8 cellular contexts compared by ENCODE assay signal in genomic region chr5:54243483-54244080, GRCh38.
DNase-seq lines count a peak whose midpoint lies in the region; ATAC-seq, FAIRE-seq and TF ChIP-seq lines count a peak whose summit lies in the region.

No MANE protein-coding gene starts in this region.

- H3K79me2 ChIP-seq in PC-9 (ENCODE audit: low read depth) = no peaks in the 10 kb centered on the region

- H4K20me1 ChIP-seq in PC-9 (ENCODE audit: insufficient read depth) = no peaks in the 10 kb centered on the region

- no peak overlapping the region for H3K4me2 ChIP-seq in A549
- H3K4me2 ChIP-seq in PC-9 = no peak overlapping the region

- in situ Hi-C loops in G401 (cut with HindIII; ENCODE audit: low sequenced_read_pairs) = no loop called here

- BruUV-seq in PC-9 (replicated peaks; lab: Mats Ljungman, UMichigan) = no TSS peak

- H3K27ac ChIP-seq in A549 (no peak overlapping the region), PC-9 (no peak overlapping the region)

- no peak for TF ChIP-seq EP300 in A549 (IDR thresholded peaks at IDR 0.05)

- no peak overlapping the region for H3K4me3 Mint-ChIP-seq in mesothelial cell of epicardium

- H3K27me3 ChIP-seq in PC-9 (ENCODE audit: insufficient read depth, low read depth) = no peaks in the 10 kb centered on the region

- no peak overlapping the region for H3K27ac Mint-ChIP-seq in mesothelial cell of epicardium

- DNase-seq in A549 (ENCODE audit: low read depth in 1 of 2, low spot score in 1 of 2) (peak; percentile 12 to 52), G401 (ENCODE audit: low spot score) (peak; percentile 26), PC-9 (peak in 1 of 2 experiments; percentile 1), mesothelial cell of epicardium (ENCODE audit: low spot score in 2 of 2, unreplicated experiment in 2 of 2) (no peak), GOT3 (lab: John Stamatoyannopoulos, UW) (no peak)
- DNase-seq in central memory CD4-positive, alpha-beta T cell = peak; percentile 14

- TF ChIP-seq CTCF in A549 (IDR thresholded peaks at IDR 0.05) = peak; percentile 84
- TF ChIP-seq CTCF in PC-9 (conservative IDR thresholded peaks at IDR 0.05) = peak; percentile 82
- TF ChIP-seq CTCF in mesothelial cell of epicardium (IDR thresholded peaks at IDR 0.05; ENCODE audit: unreplicated experiment) = peak; percentile 83

- WGBS in A549 (ENCODE audit: missing lambda C conversion rate) = 31% methylated on average over 4 of the region's 4 CpGs

- peak; percentile 7 for FAIRE-seq in A549 (lab: Jason Lieb, UNC)

- CTCF ChIA-PET in A549 (lab: Yijun Ruan, JAX) (interaction anchor here (0.6 to 5.6 kb wide), 57 partner anchors 9 to 1107 kb away, joined by 3 to 77 read pairs (median 4); partner anchors contain the start of genes ARL15, GPX8 and SNX18), PC-9 (lab: Charles Lee) (interaction anchor here (0.6 to 1.4 kb wide), 5 partner anchors 22 to 1289 kb away, joined by 3 to 7 read pairs (median 4); partner anchors contain the start of gene GPX8)

- no peak overlapping the region for H3K4me3 ChIP-seq in A549
- H3K4me3 ChIP-seq in PC-9 = no peak overlapping the region

- no peaks in the 10 kb centered on the region for H3F3A ChIP-seq in PC-9 (ENCODE audit: insufficient read depth, low read depth)

- H3K9me2 ChIP-seq in PC-9 (ENCODE audit: insufficient read depth) = no peaks in the 10 kb centered on the region

- no peaks in the 10 kb centered on the region for H3K36me3 Mint-ChIP-seq in mesothelial cell of epicardium

- intact Hi-C loops in PC-9 (cut with micrococcal nuclease; ENCODE audit: unreplicated experiment) = loop anchor here (5.0 to 10.0 kb wide), 3 partner anchors 241 to 904 kb away; no protein-coding TSS in a partner anchor

- no peak overlapping the region for H2AFZ ChIP-seq in PC-9

- no peaks in the 10 kb centered on the region for H3K27me3 Mint-ChIP-seq in mesothelial cell of epicardium (ENCODE audit: low read depth)

- ATAC-seq in A549 (peak; percentile 50 to 65; a peak in 3 of 6 replicates), HG02938 (IDR thresholded peaks at IDR 0.05; ENCODE audit: unreplicated experiment) (peak; percentile 59), HG03108 (IDR thresholded peaks at IDR 0.05; ENCODE audit: unreplicated experiment) (no peak)

- no peaks in the 10 kb centered on the region for H3K9me3 Mint-ChIP-seq in mesothelial cell of epicardium

- TF ChIP-seq POLR2A in A549 (IDR thresholded peaks at IDR 0.05; ENCODE audit: low read length) = no peak

- H3K9me3 ChIP-seq in A549 = no peaks in the 10 kb centered on the region
- no peaks in the 10 kb centered on the region for H3K9me3 ChIP-seq in PC-9 (ENCODE audit: insufficient read depth, low read depth)

- H3K4me1 ChIP-seq in A549 (0 out of 3 replicates have a peak, but pooled peaks cover 3% of the 10 kb centered on the region), PC-9 (replicated peaks; ENCODE audit: insufficient read depth) (no peaks in the 10 kb centered on the region)

- TF ChIP-seq RAD21 in A549 (conservative IDR thresholded peaks at IDR 0.05 in 1 of 2, IDR thresholded peaks at IDR 0.05 in 1 of 2) = peak; percentile 80

- H3K4me1 Mint-ChIP-seq in mesothelial cell of epicardium = peaks cover 7% of the 10 kb centered on the region

- no peaks in the 10 kb centered on the region for H3K36me3 ChIP-seq in PC-9 (ENCODE audit: low read depth)

- POLR2A ChIA-PET in A549 (lab: Yijun Ruan, JAX) (interaction anchor here (0.7 to 1.2 kb wide), 5 partner anchors 67 to 273 kb away, joined by 3 to 10 read pairs (median 5); partner anchors contain the start of gene ARL15), PC-9 (lab: Charles Lee; ENCODE audit: unreplicated experiment) (no interaction called here)

TF ChIP-seq in A549, 52 proteins besides CTCF, POLR2A, EP300 and RAD21:
- TF ChIP-seq ZC3H11A (IDR thresholded peaks at IDR 0.05) (no peak), SMC3 (IDR thresholded peaks at IDR 0.05) (peak; percentile 61)

Comparison
In these comparisons a context has a peak if more than half of its experiments do, and no peak if none do; other contexts are left out.
1. DNase-seq: peak in A549 (2 of 2), G401 (single experiment) and central memory CD4-positive, alpha-beta T cell (single experiment); none in mesothelial cell of epicardium (0 of 2) and GOT3 (single experiment).
2. Peak in every context shown above with its lines, with median percentiles within 50 percentile points of each other: CTCF ChIP-seq.